Comparison of ENCODE assay signal across 8 cellular contexts in the genomic region with DNA sequence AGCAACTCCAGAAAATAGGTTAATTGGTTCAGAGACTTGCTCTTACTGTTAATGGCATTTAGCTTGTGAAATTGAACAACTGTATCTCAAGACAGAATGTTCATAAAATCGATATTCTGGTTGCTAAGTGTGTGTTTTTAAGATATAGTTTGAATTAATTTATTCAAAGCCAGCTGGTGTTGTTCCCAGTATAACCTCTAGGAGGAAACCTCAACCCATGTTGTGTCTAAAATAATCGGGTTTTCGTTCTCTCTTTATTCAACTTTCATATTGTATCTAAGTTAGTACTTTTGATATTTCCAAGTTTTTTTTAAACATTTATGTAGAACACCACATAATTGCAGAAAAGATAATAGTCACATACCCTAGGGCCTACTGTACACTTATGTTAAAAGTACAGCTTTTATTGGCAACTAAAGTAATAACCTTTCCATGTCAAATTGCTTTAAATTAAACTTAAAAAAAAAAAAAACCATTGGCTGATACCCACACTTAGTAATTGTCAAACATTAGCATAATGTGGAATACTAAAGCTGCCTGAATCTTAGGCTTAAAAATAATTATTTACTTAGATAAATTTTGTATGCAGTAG.
A peak's percentile ranks its signal among the peaks of the same experiment; 100 is the strongest.
DNase-seq lines count a peak whose midpoint lies in the region; ATAC-seq, FAIRE-seq and TF ChIP-seq lines count a peak whose summit lies in the region.

No MANE protein-coding gene starts in this region.

- TF ChIP-seq POLR2A in heart left ventricle (IDR thresholded peaks at IDR 0.05) = no peak

- no peak overlapping the region for H2AFZ ChIP-seq in MM.1S (ENCODE audit: low read length)

- H3K27ac ChIP-seq in heart left ventricle (no peak overlapping the region), MM.1S (ENCODE audit: low read length) (no peak overlapping the region), small intestine (ENCODE audit: low read depth in 1 of 2, low read length in 1 of 2) (no peak overlapping the region), psoas muscle (no peak overlapping the region)

- no peak overlapping the region for H3K27ac Mint-ChIP-seq in endothelial cell (ENCODE audit: unreplicated experiment)

- no peaks in the 10 kb centered on the region for H3K79me2 ChIP-seq in MM.1S (ENCODE audit: low read length)

- H3F3A ChIP-seq in MM.1S (ENCODE audit: insufficient read depth, low read length) = no peaks in the 10 kb centered on the region

- H3K36me3 Mint-ChIP-seq in endothelial cell (ENCODE audit: low read depth, unreplicated experiment) = no peaks in the 10 kb centered on the region

- H3K9ac ChIP-seq in MM.1S (ENCODE audit: low read length) = no peak overlapping the region

- H3K9me2 ChIP-seq in MM.1S (replicated peaks; ENCODE audit: insufficient read depth, low read length) = no peaks in the 10 kb centered on the region

- no peak for DNase-seq in heart left ventricle
- no peak for DNase-seq in left cardiac atrium
- peak; percentile 45 for DNase-seq in MM.1S
- DNase-seq in endothelial cell (ENCODE audit: low spot score) = peak; percentile 5
- DNase-seq in small intestine = peak; percentile 9
- no peak for DNase-seq in NCI-H774 (lab: John Stamatoyannopoulos, UW)
- no peak for DNase-seq in NCI-H146 treated with DMSO at 0.1 percent for 48 hours (lab: John Stamatoyannopoulos, UW; ENCODE audit: unreplicated experiment)
- no peak for DNase-seq in psoas muscle

- ATAC-seq in heart left ventricle (no peak), left cardiac atrium (no peak), psoas muscle (no peak)

- H3K4me2 ChIP-seq in MM.1S (ENCODE audit: low read depth, low read length) = no peak overlapping the region

- H3K36me3 ChIP-seq in heart left ventricle (no peaks in the 10 kb centered on the region), MM.1S (replicated peaks; ENCODE audit: insufficient read depth, low read length) (no peaks in the 10 kb centered on the region), small intestine (ENCODE audit: control insufficient read depth in 2 of 2, insufficient read depth in 2 of 2, low read length in 2 of 2) (no peaks in the 10 kb centered on the region), psoas muscle (ENCODE audit: insufficient read depth in 1 of 2, low read depth in 1 of 2) (no peaks in the 10 kb centered on the region)

- no peaks in the 10 kb centered on the region for H4K20me1 ChIP-seq in MM.1S (ENCODE audit: insufficient read depth, low read length)

- FAIRE-seq in small intestine (lab: Jason Lieb, UNC) = no peak

- 11 to 16% (median 12%) methylated on average over 3 of the region's 3 CpGs for WGBS in heart left ventricle, 4 donors
- WGBS in small intestine, 3 donors = 3 to 19% (median 15%) methylated on average over 3 of the region's 3 CpGs
- WGBS in psoas muscle, 3 donors = 17 to 28% (median 23%) methylated on average over 3 of the region's 3 CpGs

- intact Hi-C loops in heart left ventricle (cut with DNase I) (loop anchor here in 2 of 10 donors (2.0 to 10.0 kb wide), 2 partner anchors 264 to 268 kb away; no protein-coding TSS in a partner anchor), left cardiac atrium (cut with DNase I) (loop anchor here in 1 of 2 donors (10.0 kb wide), 1 partner anchor 264 kb away; no protein-coding TSS in a partner anchor), psoas muscle (cut with DNase I) (no loop called here)

- no peaks in the 10 kb centered on the region for H3K27me3 Mint-ChIP-seq in endothelial cell (ENCODE audit: unreplicated experiment)

- peaks cover 0 to 7% (median 0%) of the 10 kb centered on the region in 9 donors for H3K27me3 ChIP-seq in heart left ventricle
- no peaks in the 10 kb centered on the region for H3K27me3 ChIP-seq in MM.1S (replicated peaks; ENCODE audit: insufficient read depth, low read length)
- no peaks in the 10 kb centered on the region for H3K27me3 ChIP-seq in small intestine (ENCODE audit: control insufficient read depth in 2 of 2, insufficient read depth in 2 of 2, low read length in 2 of 2)
- no peaks in the 10 kb centered on the region for H3K27me3 ChIP-seq in psoas muscle (ENCODE audit: insufficient read depth in 3 of 3, low read length in 2 of 3)

- H3K4me1 Mint-ChIP-seq in endothelial cell (ENCODE audit: unreplicated experiment) = no peaks in the 10 kb centered on the region

- H3K9me3 ChIP-seq in heart left ventricle (no peaks in the 10 kb centered on the region), MM.1S (replicated peaks; ENCODE audit: insufficient read depth, low read length) (no peaks in the 10 kb centered on the region), small intestine (ENCODE audit: control insufficient read depth, low read depth) (no peaks in the 10 kb centered on the region), psoas muscle (no peaks in the 10 kb centered on the region)

- no peaks in the 10 kb centered on the region for H3K9me3 Mint-ChIP-seq in endothelial cell (ENCODE audit: unreplicated experiment)

- H3K4me3 Mint-ChIP-seq in endothelial cell (ENCODE audit: unreplicated experiment) = no peak overlapping the region

- H3K4me3 ChIP-seq in heart left ventricle (no peak overlapping the region), MM.1S (ENCODE audit: low read length) (no peak overlapping the region), small intestine (ENCODE audit: low read depth in 1 of 2, low read length in 2 of 2) (no peak overlapping the region), psoas muscle (no peak overlapping the region)

- H3K4me1 ChIP-seq in heart left ventricle = no peaks in the 10 kb centered on the region
- H3K4me1 ChIP-seq in MM.1S (ENCODE audit: low read length) = no peaks in the 10 kb centered on the region
- no peaks in the 10 kb centered on the region for H3K4me1 ChIP-seq in small intestine (ENCODE audit: control insufficient read depth in 2 of 2, insufficient read depth in 1 of 2, low read depth in 1 of 2, low read length in 1 of 2)
- H3K4me1 ChIP-seq in psoas muscle = no peaks in the 10 kb centered on the region

- TF ChIP-seq CTCF in heart left ventricle (IDR thresholded peaks at IDR 0.05) (peak; percentile 45 to 74 (median 62)), MM.1S (IDR thresholded peaks at IDR 0.05; ENCODE audit: low read length) (peak; percentile 72), endothelial cell (IDR thresholded peaks at IDR 0.05; ENCODE audit: unreplicated experiment) (peak; percentile 80), psoas muscle (IDR thresholded peaks at IDR 0.05) (no peak)

Comparison
In these comparisons a context has a peak if more than half of its experiments do, and no peak if none do; other contexts are left out.
1. DNase-seq: peak in MM.1S (single experiment), endothelial cell (single experiment) and small intestine (single experiment); none in heart left ventricle (0 of 5), left cardiac atrium (single experiment), NCI-H774 (single experiment), NCI-H146 treated with DMSO at 0.1 percent for 48 hours (single experiment) and psoas muscle (0 of 2).